19 cellular contexts compared by ENCODE assay signal in the genomic region with DNA sequence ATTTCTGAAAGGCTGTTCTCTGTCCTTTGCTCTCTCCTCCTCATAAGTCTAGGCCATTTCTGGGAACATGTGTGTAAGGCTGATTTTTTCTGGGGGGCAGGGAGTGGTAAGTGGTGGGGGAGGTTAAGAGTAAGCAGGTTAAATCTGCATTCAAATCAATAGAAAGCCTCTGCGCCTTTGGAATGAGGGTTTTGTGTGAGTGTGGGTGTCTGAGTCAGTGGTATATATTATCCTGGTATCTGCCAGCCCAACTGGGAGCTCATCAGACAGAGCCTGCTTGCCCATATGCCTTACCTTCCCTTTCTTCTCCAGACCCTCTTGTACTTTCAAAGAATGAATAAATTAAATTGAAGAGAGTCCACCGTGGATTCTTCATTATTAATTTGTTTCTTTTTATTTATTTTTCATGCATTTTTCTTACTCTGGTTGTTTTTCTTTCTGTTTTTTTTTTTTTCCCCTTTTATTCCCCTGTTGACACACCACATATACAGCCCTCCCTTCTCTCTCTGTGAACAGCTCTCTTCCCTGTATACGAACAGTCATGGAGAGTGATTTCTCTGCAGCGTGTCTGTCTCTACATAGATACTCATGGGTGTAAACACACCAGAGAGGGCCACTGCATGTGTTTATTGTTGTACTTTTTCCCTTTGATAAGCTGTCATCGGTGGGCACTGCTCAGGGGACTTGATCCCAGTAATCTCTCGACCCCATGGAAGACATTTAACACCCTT.
DNase-seq lines count a peak whose midpoint lies in the region; ATAC-seq and TF ChIP-seq lines count a peak whose summit lies in the region.
"Had no signal": no experiment of that assay in that cellular context is flagged by ENCODE, and none has a peak within 500 bp of the region (broad histone marks: within the 10 kb centered on the region; RNA-seq: fewer than 3 reads in every experiment).

No MANE protein-coding gene starts in this region.

- POLR2A ChIA-PET in WTC11 (lab: Charles Lee) = no interaction called here

- peaks cover 10% of the 10 kb centered on the region for H3K9me3 Mint-ChIP-seq in WTC11
- peaks cover 11% of the 10 kb centered on the region for H3K9me3 Mint-ChIP-seq in activated T-helper 2 cell treated with anti-CD3 and anti-CD28 coated beads, Interferon-gamma antibody, Interleukin-2, Interleukin-4, amounts not matched to agents 10 μg/mL and 5 μg/mL and 100 μg/mL, durations not matched to agents 14 hours and 24 hours and 36 hours

- H3K9me3 ChIP-seq in gastroesophageal sphincter = no peaks in the 10 kb centered on the region
- H3K9me3 ChIP-seq in psoas muscle = no peaks in the 10 kb centered on the region
- H3K9me3 ChIP-seq: neutrophil had no signal

- ATAC-seq in WTC11 = peak; percentile 36
- ATAC-seq in gastroesophageal sphincter = no peak
- ATAC-seq in psoas muscle = no peak
- ATAC-seq in GM18502 (IDR thresholded peaks at IDR 0.05; ENCODE audit: poor library complexity, unreplicated experiment) = no peak
- ATAC-seq: activated CD8-positive, alpha-beta memory T cell treated with anti-CD3 and anti-CD28 coated beads, Interleukin-2, amount 10 ng/mL, durations not matched to agents 7 days and 5 days; sciatic nerve; T-cell had no signal

- TF ChIP-seq CTCF in WTC11 (IDR thresholded peaks at IDR 0.05) (no peak), gastroesophageal sphincter (IDR thresholded peaks at IDR 0.05) (no peak), psoas muscle (IDR thresholded peaks at IDR 0.05) (no peak)

- peaks cover 49% of the 10 kb centered on the region for H3K4me1 Mint-ChIP-seq in WTC11
- no peaks in the 10 kb centered on the region for H3K4me1 Mint-ChIP-seq in activated T-helper 2 cell treated with anti-CD3 and anti-CD28 coated beads, Interferon-gamma antibody, Interleukin-2, Interleukin-4, amounts not matched to agents 10 μg/mL and 5 μg/mL and 100 μg/mL, durations not matched to agents 14 hours and 24 hours and 36 hours (ENCODE audit: low read depth)
- H3K4me1 Mint-ChIP-seq: activated CD8-positive, alpha-beta memory T cell treated with anti-CD3 and anti-CD28 coated beads, Interleukin-2, amount 10 ng/mL, durations not matched to agents 7 days and 5 days had no signal

- peaks cover 9% of the 10 kb centered on the region for H3K36me3 Mint-ChIP-seq in WTC11
- no peaks in the 10 kb centered on the region for H3K36me3 Mint-ChIP-seq in activated T-helper 2 cell treated with anti-CD3 and anti-CD28 coated beads, Interferon-gamma antibody, Interleukin-2, Interleukin-4, amounts not matched to agents 10 μg/mL and 5 μg/mL and 100 μg/mL, durations not matched to agents 14 hours and 24 hours and 36 hours (ENCODE audit: low read depth)
- H3K36me3 Mint-ChIP-seq: activated CD8-positive, alpha-beta memory T cell treated with anti-CD3 and anti-CD28 coated beads, Interleukin-2, amount 10 ng/mL, durations not matched to agents 7 days and 5 days; T-cell had no signal

- H3K27me3 Mint-ChIP-seq in WTC11 (ENCODE audit: low read depth) = no peaks in the 10 kb centered on the region
- no peaks in the 10 kb centered on the region for H3K27me3 Mint-ChIP-seq in activated T-helper 2 cell treated with anti-CD3 and anti-CD28 coated beads, Interferon-gamma antibody, Interleukin-2, Interleukin-4, amounts not matched to agents 10 μg/mL and 5 μg/mL and 100 μg/mL, durations not matched to agents 14 hours and 24 hours and 36 hours (ENCODE audit: low read depth)
- H3K27me3 Mint-ChIP-seq: activated CD8-positive, alpha-beta memory T cell treated with anti-CD3 and anti-CD28 coated beads, Interleukin-2, amount 10 ng/mL, durations not matched to agents 7 days and 5 days had no signal

- peak; percentile 12 for DNase-seq in DMS 273 (lab: John Stamatoyannopoulos, UW; ENCODE audit: unreplicated experiment)
- DNase-seq in DMS 273 treated with DMSO at 0.1 percent for 48 hours (lab: John Stamatoyannopoulos, UW) = no peak
- DNase-seq in WTC11 (ENCODE audit: low spot score) = no peak
- DNase-seq in psoas muscle = no peak
- DNase-seq in activated T-helper 2 cell treated with anti-CD3 and anti-CD28 coated beads, Interferon-gamma antibody, Interleukin-2, Interleukin-4, amounts not matched to agents 10 μg/mL and 5 μg/mL and 100 μg/mL, durations not matched to agents 14 hours and 24 hours and 36 hours (ENCODE audit: low spot score) = no peak
- no peak for DNase-seq in GM19240 (ENCODE audit: insufficient read length, low spot score)
- DNase-seq: activated CD8-positive, alpha-beta memory T cell treated with anti-CD3 and anti-CD28 coated beads, Interleukin-2, amount 10 ng/mL, durations not matched to agents 7 days and 5 days; activated naive CD4-positive, alpha-beta T cell; DMS79 treated with DMSO at 0.1 percent for 48 hours; GOT3; NCI-H1930; stimulated activated CD4-positive, alpha-beta T cell treated with anti-CD3 and anti-CD28 coated beads, Interleukin-4, amount 100 ng/mL, for 24 hours; T-cell had no signal

- WGBS in gastroesophageal sphincter (ENCODE audit: low coverage in 1 of 2), 2 donors = 38 to 54% methylated on average over 2 to 6 of the region's 6 CpGs
- WGBS in psoas muscle, 3 donors = 62 to 71% (median 68%) methylated on average over 6 of the region's 6 CpGs

- intact Hi-C loops in psoas muscle (cut with DNase I) = no loop called here
- intact Hi-C loops in activated T-helper 2 cell treated with anti-CD3 and anti-CD28 coated beads, Interferon-gamma antibody, Interleukin-2, Interleukin-4, amounts not matched to agents 10 μg/mL and 5 μg/mL and 100 μg/mL, durations not matched to agents 14 hours and 24 hours and 36 hours (cut with micrococcal nuclease) = no loop called here

- TF ChIP-seq POLR2A in gastroesophageal sphincter (IDR thresholded peaks at IDR 0.05) = no peak

- no peaks in the 10 kb centered on the region for H3K36me3 ChIP-seq in gastroesophageal sphincter
- H3K36me3 ChIP-seq in psoas muscle (ENCODE audit: insufficient read depth in 1 of 2, low read depth in 1 of 2) = no peaks in the 10 kb centered on the region
- H3K36me3 ChIP-seq: neutrophil had no signal

- no peaks in the 10 kb centered on the region for H3K27me3 ChIP-seq in gastroesophageal sphincter
- H3K27me3 ChIP-seq in psoas muscle (ENCODE audit: insufficient read depth in 3 of 3, low read length in 2 of 3) = no peaks in the 10 kb centered on the region
- H3K27me3 ChIP-seq: neutrophil had no signal

- H3K27ac ChIP-seq in gastroesophageal sphincter (peak overlapping the region; percentile 6 to 68 (median 44)), psoas muscle (peak overlapping the region; percentile 61)
- H3K27ac ChIP-seq: 22Rv1, C4-2B, neutrophil had no signal

- peak overlapping the region; percentile 64 for H3K27ac Mint-ChIP-seq in WTC11
- no peak overlapping the region for H3K27ac Mint-ChIP-seq in activated T-helper 2 cell treated with anti-CD3 and anti-CD28 coated beads, Interferon-gamma antibody, Interleukin-2, Interleukin-4, amounts not matched to agents 10 μg/mL and 5 μg/mL and 100 μg/mL, durations not matched to agents 14 hours and 24 hours and 36 hours
- H3K27ac Mint-ChIP-seq: activated CD8-positive, alpha-beta memory T cell treated with anti-CD3 and anti-CD28 coated beads, Interleukin-2, amount 10 ng/mL, durations not matched to agents 7 days and 5 days; T-cell had no signal

- CTCF ChIA-PET in WTC11 (lab: Charles Lee) = interaction anchor here (0.7 to 3.8 kb wide), 3 partner anchors 11 to 116 kb away, joined by 3 to 43 read pairs (median 3); no protein-coding TSS in a partner anchor

- H3K4me3 Mint-ChIP-seq in WTC11 = no peak overlapping the region
- H3K4me3 Mint-ChIP-seq in activated T-helper 2 cell treated with anti-CD3 and anti-CD28 coated beads, Interferon-gamma antibody, Interleukin-2, Interleukin-4, amounts not matched to agents 10 μg/mL and 5 μg/mL and 100 μg/mL, durations not matched to agents 14 hours and 24 hours and 36 hours (ENCODE audit: low read depth) = no peak overlapping the region
- H3K4me3 Mint-ChIP-seq: activated CD8-positive, alpha-beta memory T cell treated with anti-CD3 and anti-CD28 coated beads, Interleukin-2, amount 10 ng/mL, durations not matched to agents 7 days and 5 days; T-cell had no signal

- peaks cover 12 to 97% (median 15%) of the 10 kb centered on the region in 3 donors for H3K4me1 ChIP-seq in gastroesophageal sphincter
- H3K4me1 ChIP-seq in psoas muscle = peaks cover 26% of the 10 kb centered on the region

- H3K4me3 ChIP-seq in gastroesophageal sphincter = no peak overlapping the region
- no peak overlapping the region for H3K4me3 ChIP-seq in psoas muscle

- no peak for TF ChIP-seq EP300 in gastroesophageal sphincter (IDR thresholded peaks at IDR 0.05)

TF ChIP-seq in WTC11, 78 proteins besides CTCF, POLR2A, EP300 and RAD21 (continues in another document):
- TF ChIP-seq, protein P1, sequence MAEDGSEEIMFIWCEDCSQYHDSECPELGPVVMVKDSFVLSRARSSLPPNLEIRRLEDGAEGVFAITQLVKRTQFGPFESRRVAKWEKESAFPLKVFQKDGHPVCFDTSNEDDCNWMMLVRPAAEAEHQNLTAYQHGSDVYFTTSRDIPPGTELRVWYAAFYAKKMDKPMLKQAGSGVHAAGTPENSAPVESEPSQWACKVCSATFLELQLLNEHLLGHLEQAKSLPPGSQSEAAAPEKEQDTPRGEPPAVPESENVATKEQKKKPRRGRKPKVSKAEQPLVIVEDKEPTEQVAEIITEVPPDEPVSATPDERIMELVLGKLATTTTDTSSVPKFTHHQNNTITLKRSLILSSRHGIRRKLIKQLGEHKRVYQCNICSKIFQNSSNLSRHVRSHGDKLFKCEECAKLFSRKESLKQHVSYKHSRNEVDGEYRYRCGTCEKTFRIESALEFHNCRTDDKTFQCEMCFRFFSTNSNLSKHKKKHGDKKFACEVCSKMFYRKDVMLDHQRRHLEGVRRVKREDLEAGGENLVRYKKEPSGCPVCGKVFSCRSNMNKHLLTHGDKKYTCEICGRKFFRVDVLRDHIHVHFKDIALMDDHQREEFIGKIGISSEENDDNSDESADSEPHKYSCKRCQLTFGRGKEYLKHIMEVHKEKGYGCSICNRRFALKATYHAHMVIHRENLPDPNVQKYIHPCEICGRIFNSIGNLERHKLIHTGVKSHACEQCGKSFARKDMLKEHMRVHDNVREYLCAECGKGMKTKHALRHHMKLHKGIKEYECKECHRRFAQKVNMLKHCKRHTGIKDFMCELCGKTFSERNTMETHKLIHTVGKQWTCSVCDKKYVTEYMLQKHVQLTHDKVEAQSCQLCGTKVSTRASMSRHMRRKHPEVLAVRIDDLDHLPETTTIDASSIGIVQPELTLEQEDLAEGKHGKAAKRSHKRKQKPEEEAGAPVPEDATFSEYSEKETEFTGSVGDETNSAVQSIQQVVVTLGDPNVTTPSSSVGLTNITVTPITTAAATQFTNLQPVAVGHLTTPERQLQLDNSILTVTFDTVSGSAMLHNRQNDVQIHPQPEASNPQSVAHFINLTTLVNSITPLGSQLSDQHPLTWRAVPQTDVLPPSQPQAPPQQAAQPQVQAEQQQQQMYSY (CRISPR knock-in tag; IDR thresholded peaks at IDR 0.05) = no peak
- TF ChIP-seq JAZF1 (CRISPR knock-in tag; IDR thresholded peaks at IDR 0.05) = no peak
